8 cellular contexts compared by ENCODE assay signal in the genomic region with DNA sequence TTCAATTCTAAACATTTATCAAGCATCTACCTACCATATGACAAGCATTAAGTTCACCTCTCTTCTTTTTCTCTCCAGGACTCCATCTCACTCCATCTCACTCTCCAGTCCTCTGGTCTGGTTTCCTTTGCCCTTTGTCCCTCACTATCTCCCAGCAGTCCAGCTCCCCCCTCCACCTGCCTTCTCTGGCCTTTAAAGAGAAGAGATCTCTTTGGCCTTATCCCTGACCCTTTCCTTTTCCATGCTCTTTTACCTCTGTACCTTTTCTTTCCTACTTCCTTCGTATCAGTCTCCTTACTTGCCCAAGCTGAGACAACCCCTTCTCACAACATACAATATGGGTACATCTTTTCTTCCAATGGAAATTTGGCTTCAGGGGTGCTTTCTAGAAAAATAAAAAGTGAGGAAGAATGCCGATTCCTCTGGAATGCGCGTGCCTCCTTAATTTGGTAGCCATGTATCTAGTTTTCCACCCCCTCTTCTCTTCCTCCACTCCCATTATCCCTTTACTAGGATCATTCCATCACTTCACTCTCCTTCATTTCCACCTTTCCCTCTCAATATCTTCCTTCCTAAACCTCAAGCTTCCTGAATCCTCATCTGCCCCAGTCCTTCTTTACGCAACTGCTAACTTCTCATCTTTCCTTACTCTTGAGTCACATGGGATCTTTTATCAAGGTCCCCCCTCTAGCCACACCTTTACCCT. TPM values are rescaled to one million over a fixed set of nuclear protein-coding genes. Genes with fewer than 3 reads are reported as not detected.
DNase-seq lines count a peak whose midpoint lies in the region; ATAC-seq, FAIRE-seq and TF ChIP-seq lines count a peak whose summit lies in the region.

No MANE protein-coding gene starts in this region.

- no peaks in the 10 kb centered on the region for H3K27me3 Mint-ChIP-seq in effector memory CD8-positive, alpha-beta T cell
- peaks cover 9% of the 10 kb centered on the region for H3K27me3 Mint-ChIP-seq in neural progenitor cell (ENCODE audit: insufficient read depth, low read depth)

- no peak for DNase-seq in GM12865 (ENCODE audit: low read depth)
- no peak for DNase-seq in effector memory CD8-positive, alpha-beta T cell
- no peak for DNase-seq in neural progenitor cell (ENCODE audit: low spot score)
- no peak for DNase-seq in RCC 7860 (ENCODE audit: low spot score)
- DNase-seq in activated CD8-positive, alpha-beta memory T cell treated with anti-CD3 and anti-CD28 coated beads, Interleukin-2, amount 50 U/mL, for 48 hours, result no peak
- no peak for DNase-seq in D341Med (ENCODE audit: low spot score)

- H3K27me3 ChIP-seq in OCI-LY1 (ENCODE audit: insufficient read depth, low read length), result no peaks in the 10 kb centered on the region
- no peaks in the 10 kb centered on the region for H3K27me3 ChIP-seq in neural progenitor cell

- H3K4me1 ChIP-seq in OCI-LY1 (ENCODE audit: insufficient read depth, low read length, severe bottlenecking) (peaks cover 56% of the 10 kb centered on the region), neural progenitor cell (peaks cover 24% of the 10 kb centered on the region)

- H3K4me2 ChIP-seq in OCI-LY1 (ENCODE audit: low read length) (peak overlapping the region; percentile 80), neural progenitor cell (peak overlapping the region; percentile 93)

- H3K79me2 ChIP-seq in OCI-LY1 (ENCODE audit: insufficient read depth, low read length), result peaks cover 12% of the 10 kb centered on the region; the same call in 1 of the 2 replicates
- peaks cover 66% of the 10 kb centered on the region for H3K79me2 ChIP-seq in neural progenitor cell (ENCODE audit: low read depth)

- H3F3A ChIP-seq in OCI-LY1 (ENCODE audit: insufficient read depth, low read length) (no peaks in the 10 kb centered on the region), neural progenitor cell (ENCODE audit: low read depth) (peaks cover 20% of the 10 kb centered on the region)

- H4K20me1 ChIP-seq in OCI-LY1 (ENCODE audit: insufficient read depth, low read length) (no peaks in the 10 kb centered on the region), neural progenitor cell (ENCODE audit: low read depth) (peaks cover 31% of the 10 kb centered on the region)

- H2AFZ ChIP-seq in OCI-LY1 (ENCODE audit: low read length) (no peak overlapping the region), neural progenitor cell (replicated peaks) (peak overlapping the region; percentile 42)

- H3K36me3 Mint-ChIP-seq in effector memory CD8-positive, alpha-beta T cell (ENCODE audit: insufficient read depth), result peaks cover 23% of the 10 kb centered on the region
- H3K36me3 Mint-ChIP-seq in neural progenitor cell, result peaks cover 13% of the 10 kb centered on the region

- peak overlapping the region; percentile 69 for H3K4me3 ChIP-seq in GM12865 (ENCODE audit: low read depth, low read length)
- H3K4me3 ChIP-seq in OCI-LY1 (ENCODE audit: low read depth, low read length, poor library complexity, severe bottlenecking), result peak overlapping the region; percentile 91
- peak overlapping the region; percentile 99 for H3K4me3 ChIP-seq in neural progenitor cell

- FAIRE-seq in RCC 7860 (lab: Jason Lieb, UNC), result no peak

- H3K27ac ChIP-seq in OCI-LY1 (ENCODE audit: low read depth, low read length, poor library complexity, severe bottlenecking), result peak overlapping the region; percentile 87
- peak overlapping the region; percentile 93 for H3K27ac ChIP-seq in neural progenitor cell

- H3K36me3 ChIP-seq in OCI-LY1 (ENCODE audit: insufficient read depth, low read length) (peaks cover 19% of the 10 kb centered on the region; the same call in 1 of the 2 replicates), neural progenitor cell (no peaks in the 10 kb centered on the region)

- no peaks in the 10 kb centered on the region for H3K9me2 ChIP-seq in OCI-LY1 (ENCODE audit: low read depth, low read length)

- peak overlapping the region; percentile 97 to 98 for H3K27ac Mint-ChIP-seq in effector memory CD8-positive, alpha-beta T cell
- peak overlapping the region; percentile 90 for H3K27ac Mint-ChIP-seq in neural progenitor cell

- no peak for ATAC-seq in effector memory CD8-positive, alpha-beta T cell (replicated peaks)
- no peak for ATAC-seq in GM18520 (IDR thresholded peaks at IDR 0.05; ENCODE audit: unreplicated experiment)

- peak overlapping the region; percentile 87 to 91 for H3K4me3 Mint-ChIP-seq in effector memory CD8-positive, alpha-beta T cell
- H3K4me3 Mint-ChIP-seq in neural progenitor cell, result peak overlapping the region; percentile 97

- no peaks in the 10 kb centered on the region for H3K9me3 Mint-ChIP-seq in effector memory CD8-positive, alpha-beta T cell
- H3K9me3 Mint-ChIP-seq in neural progenitor cell, result no peaks in the 10 kb centered on the region

- peak overlapping the region; percentile 70 for H3K9ac ChIP-seq in OCI-LY1 (ENCODE audit: low read length)
- H3K9ac ChIP-seq in neural progenitor cell, result peak overlapping the region; percentile 40

- H3K9me3 ChIP-seq in OCI-LY1 (ENCODE audit: low read length) (no peaks in the 10 kb centered on the region), neural progenitor cell (ENCODE audit: low read depth) (no peaks in the 10 kb centered on the region)

- TF ChIP-seq CTCF in GM12865 (IDR thresholded peaks at IDR 0.05; ENCODE audit: insufficient read depth, low read depth, low read length, missing control alignments) (no peak), OCI-LY1 (IDR thresholded peaks at IDR 0.05; ENCODE audit: low read length) (no peak), neural progenitor cell (IDR thresholded peaks at IDR 0.05) (no peak)

- H3K4me1 Mint-ChIP-seq in effector memory CD8-positive, alpha-beta T cell (ENCODE audit: low read depth in 2 of 2), result peaks cover 52 to 58% of the 10 kb centered on the region in 2 donors
- peaks cover 38% of the 10 kb centered on the region for H3K4me1 Mint-ChIP-seq in neural progenitor cell

RNA-seq across cellular contexts. Expression of a gene that starts 0.7 kb away (rescaled TPM):
- total RNA-seq in neural progenitor cell (ENCODE audit: low replicate concordance), result 46.9 and 105 TPM in 2 replicates

RNA-seq across cellular contexts. Expression of a gene that starts 1.6 kb away (rescaled TPM):
- 129 and 169 TPM in 2 replicates for total RNA-seq in neural progenitor cell (ENCODE audit: low replicate concordance)

RNA-seq across cellular contexts. Expression of a gene that starts 7.4 kb away (rescaled TPM):
- 1.1 and 1.4 TPM in 2 replicates for total RNA-seq in neural progenitor cell (ENCODE audit: low replicate concordance)

RNA-seq across cellular contexts. Expression of a gene that starts 12.2 kb away (rescaled TPM):
- total RNA-seq in neural progenitor cell (ENCODE audit: low replicate concordance), result 3.8 and 16.1 TPM in 2 replicates

RNA-seq across cellular contexts. Expression of a gene that starts 13.4 kb away (rescaled TPM):
- total RNA-seq in neural progenitor cell (ENCODE audit: low replicate concordance), result 53.3 and 114 TPM in 2 replicates
